ENCODE assay signal across 7 cellular contexts in the genomic region with DNA sequence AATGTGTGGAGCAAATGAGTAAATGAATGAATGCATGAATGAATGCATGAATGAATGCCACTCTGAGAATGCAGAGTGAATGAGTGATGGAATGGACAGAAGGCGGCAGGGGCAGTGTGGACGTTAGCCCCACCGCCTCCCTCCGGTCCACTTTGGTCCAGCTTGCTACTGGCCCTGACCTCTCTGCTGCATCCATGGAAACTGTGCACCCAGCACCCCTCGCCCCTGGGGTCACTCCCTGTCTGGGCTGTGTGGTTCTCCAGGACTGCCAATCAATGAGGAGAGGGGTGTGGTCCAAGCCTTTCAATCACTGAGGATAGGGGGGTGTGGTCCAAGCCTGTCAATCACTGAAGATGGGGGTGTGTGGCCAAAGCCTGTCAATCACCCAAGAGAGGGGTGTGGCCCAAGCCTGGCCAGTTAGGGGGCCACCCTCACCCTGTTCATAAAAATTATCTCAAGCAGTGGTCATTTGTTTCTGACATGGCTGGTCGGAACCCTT. TPM values are rescaled to one million over a fixed set of nuclear protein-coding genes. Genes with fewer than 3 reads are reported as not detected.
A peak's percentile ranks its signal among the peaks of the same experiment; 100 is the strongest.
DNase-seq lines count a peak whose midpoint lies in the region; ATAC-seq and TF ChIP-seq lines count a peak whose summit lies in the region.

No MANE protein-coding gene starts in this region.

- H3K9me3 ChIP-seq in HEK293 (ENCODE audit: control insufficient read depth, insufficient read depth, low read depth, low read length): no peaks in the 10 kb centered on the region

- CTCF ChIA-PET in HEK293 (lab: Yijun Ruan, JAX): no interaction called here

- H3K27ac Mint-ChIP-seq in central memory CD8-positive, alpha-beta T cell (ENCODE audit: low read depth): peak overlapping the region; percentile 61
- peak overlapping the region; percentile 81 for H3K27ac Mint-ChIP-seq in stimulated activated effector memory CD8-positive, alpha-beta T cell treated with anti-CD3 and anti-CD28 coated beads, Interleukin-12 subunit alpha, Interleukin-12 subunit beta, amount 100 ng/mL, for 72 hours
- H3K27ac Mint-ChIP-seq in endothelial cell (ENCODE audit: unreplicated experiment): no peak overlapping the region

- peak; percentile 81 for ATAC-seq in GM18867 (IDR thresholded peaks at IDR 0.05; ENCODE audit: unreplicated experiment)
- peak; percentile 75 for ATAC-seq in central memory CD8-positive, alpha-beta T cell (replicated peaks; ENCODE audit: extremely low read depth, poor library complexity, severe bottlenecking)
- ATAC-seq in stimulated activated effector memory CD8-positive, alpha-beta T cell treated with anti-CD3 and anti-CD28 coated beads, Interleukin-12 subunit alpha, Interleukin-12 subunit beta, amount 100 ng/mL, for 72 hours: peak; percentile 98

- H3K4me1 Mint-ChIP-seq in central memory CD8-positive, alpha-beta T cell: peaks cover 64% of the 10 kb centered on the region
- H3K4me1 Mint-ChIP-seq in stimulated activated effector memory CD8-positive, alpha-beta T cell treated with anti-CD3 and anti-CD28 coated beads, Interleukin-12 subunit alpha, Interleukin-12 subunit beta, amount 100 ng/mL, for 72 hours: peaks cover 63% of the 10 kb centered on the region
- H3K4me1 Mint-ChIP-seq in endothelial cell (ENCODE audit: unreplicated experiment): peaks cover 4% of the 10 kb centered on the region

- no peaks in the 10 kb centered on the region for H3K4me1 ChIP-seq in HEK293 (ENCODE audit: control insufficient read depth, insufficient read depth, low read length)

- H3K4me3 Mint-ChIP-seq in central memory CD8-positive, alpha-beta T cell: peak overlapping the region; percentile 4
- no peak overlapping the region for H3K4me3 Mint-ChIP-seq in stimulated activated effector memory CD8-positive, alpha-beta T cell treated with anti-CD3 and anti-CD28 coated beads, Interleukin-12 subunit alpha, Interleukin-12 subunit beta, amount 100 ng/mL, for 72 hours
- H3K4me3 Mint-ChIP-seq in endothelial cell (ENCODE audit: unreplicated experiment): no peak overlapping the region

- POLR2A ChIA-PET in HEK293 (lab: Yijun Ruan, JAX): no interaction called here

- TF ChIP-seq CTCF in HEK293 (tag by site-specific recombination; IDR thresholded peaks at IDR 0.05) (no peak), endothelial cell (IDR thresholded peaks at IDR 0.05; ENCODE audit: unreplicated experiment) (no peak)

- no peaks in the 10 kb centered on the region for H3K36me3 ChIP-seq in HEK293 (ENCODE audit: control insufficient read depth in 2 of 2, insufficient read depth in 1 of 2, low read length in 2 of 2)

- DNase-seq in NCI-H460 (ENCODE audit: extremely low read depth, low read depth): peak; percentile 58
- peak in 1 of 2 donors; percentile 73 for DNase-seq in central memory CD8-positive, alpha-beta T cell (ENCODE audit: low spot score in 2 of 2)
- peak; percentile 53 to 92 for DNase-seq in stimulated activated effector memory CD8-positive, alpha-beta T cell treated with anti-CD3 and anti-CD28 coated beads, Interleukin-12 subunit alpha, Interleukin-12 subunit beta, amount 100 ng/mL, for 72 hours (ENCODE audit: low spot score in 2 of 2)
- DNase-seq in occipital lobe (lab: John Stamatoyannopoulos, UW): no peak
- DNase-seq in endothelial cell (ENCODE audit: low spot score): no peak

- H3K36me3 Mint-ChIP-seq in central memory CD8-positive, alpha-beta T cell (ENCODE audit: insufficient read depth): peaks cover 74% of the 10 kb centered on the region
- peaks cover 88% of the 10 kb centered on the region for H3K36me3 Mint-ChIP-seq in stimulated activated effector memory CD8-positive, alpha-beta T cell treated with anti-CD3 and anti-CD28 coated beads, Interleukin-12 subunit alpha, Interleukin-12 subunit beta, amount 100 ng/mL, for 72 hours
- H3K36me3 Mint-ChIP-seq in endothelial cell (ENCODE audit: low read depth, unreplicated experiment): peaks cover 10% of the 10 kb centered on the region

- no peak overlapping the region for H3K4me3 ChIP-seq in HEK293 (ENCODE audit: low read depth, low read length)

- H3K27ac ChIP-seq in HEK293 (ENCODE audit: extremely low read depth, low read depth, low read length): no peak overlapping the region

- no peaks in the 10 kb centered on the region for H3K27me3 Mint-ChIP-seq in central memory CD8-positive, alpha-beta T cell
- H3K27me3 Mint-ChIP-seq in endothelial cell (ENCODE audit: unreplicated experiment): peaks cover 4% of the 10 kb centered on the region

- H3K9me3 Mint-ChIP-seq in central memory CD8-positive, alpha-beta T cell: peaks cover 12% of the 10 kb centered on the region
- H3K9me3 Mint-ChIP-seq in stimulated activated effector memory CD8-positive, alpha-beta T cell treated with anti-CD3 and anti-CD28 coated beads, Interleukin-12 subunit alpha, Interleukin-12 subunit beta, amount 100 ng/mL, for 72 hours: peaks cover 6% of the 10 kb centered on the region
- peaks cover 38% of the 10 kb centered on the region for H3K9me3 Mint-ChIP-seq in endothelial cell (ENCODE audit: unreplicated experiment)

TF ChIP-seq in HEK293, 187 proteins besides CTCF, POLR2A, EP300 and RAD21:
- TF ChIP-seq SP2 (tag by site-specific recombination; IDR thresholded peaks at IDR 0.05) (peak; percentile 15; the same call in 1 of the 2 replicates), ZSCAN16 (tag by site-specific recombination; IDR thresholded peaks at IDR 0.05) (no peak), ZNF510 (tag by site-specific recombination; IDR thresholded peaks at IDR 0.05; ENCODE audit: insufficient replicate concordance) (no peak), HOXC10 (CRISPR knock-in tag; IDR thresholded peaks at IDR 0.05) (no peak), ZNF549 (tag by site-specific recombination; IDR thresholded peaks at IDR 0.05) (no peak), ZNF529 (tag by site-specific recombination; IDR thresholded peaks at IDR 0.05; ENCODE audit: insufficient replicate concordance) (no peak), ZXDB (tag by site-specific recombination; IDR thresholded peaks at IDR 0.05) (no peak), RBAK (tag by site-specific recombination; IDR thresholded peaks at IDR 0.05) (no peak), GLIS2 (tag by site-specific recombination; IDR thresholded peaks at IDR 0.05) (no peak), KLF10 (tag by site-specific recombination; IDR thresholded peaks at IDR 0.05) (peak; percentile 52; the same call in 1 of the 2 replicates), KLF9 (tag by site-specific recombination; IDR thresholded peaks at IDR 0.05; ENCODE audit: low read depth) (peak; percentile 45), ZNF514 (tag by site-specific recombination; IDR thresholded peaks at IDR 0.05) (no peak), ZNF248 (tag by site-specific recombination; IDR thresholded peaks at IDR 0.05) (no peak), HOXA7 (CRISPR knock-in tag; IDR thresholded peaks at IDR 0.05; ENCODE audit: borderline replicate concordance) (no peak)
- TF ChIP-seq, protein P1, sequence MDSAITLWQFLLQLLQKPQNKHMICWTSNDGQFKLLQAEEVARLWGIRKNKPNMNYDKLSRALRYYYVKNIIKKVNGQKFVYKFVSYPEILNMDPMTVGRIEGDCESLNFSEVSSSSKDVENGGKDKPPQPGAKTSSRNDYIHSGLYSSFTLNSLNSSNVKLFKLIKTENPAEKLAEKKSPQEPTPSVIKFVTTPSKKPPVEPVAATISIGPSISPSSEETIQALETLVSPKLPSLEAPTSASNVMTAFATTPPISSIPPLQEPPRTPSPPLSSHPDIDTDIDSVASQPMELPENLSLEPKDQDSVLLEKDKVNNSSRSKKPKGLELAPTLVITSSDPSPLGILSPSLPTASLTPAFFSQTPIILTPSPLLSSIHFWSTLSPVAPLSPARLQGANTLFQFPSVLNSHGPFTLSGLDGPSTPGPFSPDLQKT (IDR thresholded peaks at IDR 0.05; ENCODE audit: borderline replicate concordance, low read depth, low read length): no peak
- TF ChIP-seq, protein P2, sequence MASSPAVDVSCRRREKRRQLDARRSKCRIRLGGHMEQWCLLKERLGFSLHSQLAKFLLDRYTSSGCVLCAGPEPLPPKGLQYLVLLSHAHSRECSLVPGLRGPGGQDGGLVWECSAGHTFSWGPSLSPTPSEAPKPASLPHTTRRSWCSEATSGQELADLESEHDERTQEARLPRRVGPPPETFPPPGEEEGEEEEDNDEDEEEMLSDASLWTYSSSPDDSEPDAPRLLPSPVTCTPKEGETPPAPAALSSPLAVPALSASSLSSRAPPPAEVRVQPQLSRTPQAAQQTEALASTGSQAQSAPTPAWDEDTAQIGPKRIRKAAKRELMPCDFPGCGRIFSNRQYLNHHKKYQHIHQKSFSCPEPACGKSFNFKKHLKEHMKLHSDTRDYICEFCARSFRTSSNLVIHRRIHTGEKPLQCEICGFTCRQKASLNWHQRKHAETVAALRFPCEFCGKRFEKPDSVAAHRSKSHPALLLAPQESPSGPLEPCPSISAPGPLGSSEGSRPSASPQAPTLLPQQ (tag by site-specific recombination; IDR thresholded peaks at IDR 0.05): no peak
- TF ChIP-seq, protein P3, sequence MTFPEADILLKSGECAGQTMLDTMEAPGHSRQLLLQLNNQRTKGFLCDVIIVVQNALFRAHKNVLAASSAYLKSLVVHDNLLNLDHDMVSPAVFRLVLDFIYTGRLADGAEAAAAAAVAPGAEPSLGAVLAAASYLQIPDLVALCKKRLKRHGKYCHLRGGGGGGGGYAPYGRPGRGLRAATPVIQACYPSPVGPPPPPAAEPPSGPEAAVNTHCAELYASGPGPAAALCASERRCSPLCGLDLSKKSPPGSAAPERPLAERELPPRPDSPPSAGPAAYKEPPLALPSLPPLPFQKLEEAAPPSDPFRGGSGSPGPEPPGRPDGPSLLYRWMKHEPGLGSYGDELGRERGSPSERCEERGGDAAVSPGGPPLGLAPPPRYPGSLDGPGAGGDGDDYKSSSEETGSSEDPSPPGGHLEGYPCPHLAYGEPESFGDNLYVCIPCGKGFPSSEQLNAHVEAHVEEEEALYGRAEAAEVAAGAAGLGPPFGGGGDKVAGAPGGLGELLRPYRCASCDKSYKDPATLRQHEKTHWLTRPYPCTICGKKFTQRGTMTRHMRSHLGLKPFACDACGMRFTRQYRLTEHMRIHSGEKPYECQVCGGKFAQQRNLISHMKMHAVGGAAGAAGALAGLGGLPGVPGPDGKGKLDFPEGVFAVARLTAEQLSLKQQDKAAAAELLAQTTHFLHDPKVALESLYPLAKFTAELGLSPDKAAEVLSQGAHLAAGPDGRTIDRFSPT (tag by site-specific recombination; IDR thresholded peaks at IDR 0.05): no peak

RNA-seq across cellular contexts. Expression of a gene that starts 39.2 kb away (rescaled TPM):
- total RNA-seq in NCI-H460 (2014; rRNA removed; shearing (Covaris generic)): 14.7 and 16.7 TPM in 2 replicates
- 22.0 and 22.8 TPM in 2 replicates for polyA plus RNA-seq in NCI-H460 (2014; cell fraction: nucleus; rRNA removed)
- total RNA-seq in occipital lobe (11.1 TPM), endothelial cell (ENCODE audit: unreplicated experiment) (25.8 TPM)

RNA-seq across cellular contexts. Expression of a gene that starts 45.1 kb away (rescaled TPM):
- total RNA-seq in NCI-H460 (2014; rRNA removed; shearing (Covaris generic)): not detected in 2 replicates
- 0.05 TPM in 1 of 2 replicates, not detected in the other for polyA plus RNA-seq in NCI-H460 (2014; cell fraction: nucleus; rRNA removed)
- total RNA-seq in occipital lobe (0.16 TPM), endothelial cell (ENCODE audit: unreplicated experiment) (not detected)

Comparison
In these comparisons a context has a peak if more than half of its experiments do, and no peak if none do; other contexts are left out.
1. DNase-seq: peak in NCI-H460 (single experiment) and stimulated activated effector memory CD8-positive, alpha-beta T cell treated with anti-CD3 and anti-CD28 coated beads, Interleukin-12 subunit alpha, Interleukin-12 subunit beta, amount 100 ng/mL, for 72 hours (2 of 2); none in occipital lobe (single experiment) and endothelial cell (single experiment).
2. Peak in every context shown above with its lines, with median percentiles within 50 percentile points of each other: ATAC-seq.